ENCODE assay signal across 14 cellular contexts in the genomic region with DNA sequence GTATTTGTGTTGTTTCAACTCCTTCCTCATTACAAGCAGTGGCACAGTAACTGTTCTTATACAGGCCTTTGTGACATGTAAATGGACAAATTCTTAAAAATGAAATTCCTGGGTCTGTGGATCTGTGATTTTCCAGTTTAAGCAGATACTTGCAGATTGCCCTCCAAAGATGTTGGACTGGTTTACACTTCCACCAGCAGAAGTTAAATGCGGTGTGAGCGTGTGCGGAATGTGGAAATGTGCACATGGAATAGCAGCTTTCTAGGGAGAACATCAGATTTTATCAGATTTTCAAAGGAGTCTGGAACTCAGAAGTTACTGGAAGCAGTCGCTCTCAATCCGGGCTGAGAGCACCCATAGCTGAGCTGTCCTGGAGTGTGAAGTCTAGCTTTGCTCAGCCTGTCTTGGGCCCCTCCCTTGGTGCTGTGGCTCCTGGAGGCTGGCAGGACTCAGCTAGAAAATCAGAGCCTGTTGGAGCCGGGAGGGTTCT.
A peak's percentile ranks its signal among the peaks of the same experiment; 100 is the strongest.
DNase-seq lines count a peak whose midpoint lies in the region; ATAC-seq and TF ChIP-seq lines count a peak whose summit lies in the region.
"Had no signal": no experiment of that assay in that cellular context is flagged by ENCODE, and none has a peak within 500 bp of the region (broad histone marks: within the 10 kb centered on the region; RNA-seq: fewer than 3 reads in every experiment).

No MANE protein-coding gene starts in this region.

- H3K4me1 ChIP-seq in right atrium auricular region (peaks cover 0 to 50% of the 10 kb centered on the region in 2 donors), spleen (peaks cover 0 to 8% (median 2%) of the 10 kb centered on the region in 6 donors)

- H3K27me3 Mint-ChIP-seq in nephron (ENCODE audit: low read depth): no peaks in the 10 kb centered on the region

- H3K36me3 Mint-ChIP-seq in nephron (ENCODE audit: low read depth): no peaks in the 10 kb centered on the region

- H3K4me1 Mint-ChIP-seq in nephron: peaks cover 39% of the 10 kb centered on the region

- 91 to 97% (median 96%) methylated on average over 6 of the region's 6 CpGs for WGBS in spleen, 5 donors

- no peaks in the 10 kb centered on the region for H3K27me3 ChIP-seq in right atrium auricular region
- no peaks in the 10 kb centered on the region for H3K27me3 ChIP-seq in spleen (replicated peaks in 1 of 7)

- peaks cover 15% of the 10 kb centered on the region for H3K36me3 ChIP-seq in right atrium auricular region
- H3K36me3 ChIP-seq in spleen: peaks cover 0 to 60% (median under 1%) of the 10 kb centered on the region in 6 donors

- peak overlapping the region in 2 of 3 experiments; percentile 24 to 31 for H3K27ac Mint-ChIP-seq in nephron
- H3K27ac Mint-ChIP-seq: HFFc6 had no signal

- H3K9me3 Mint-ChIP-seq in nephron: no peaks in the 10 kb centered on the region
- H3K9me3 Mint-ChIP-seq: HFFc6 had no signal

- intact Hi-C loops in left ventricle myocardium superior (cut with micrococcal nuclease) (loop anchor here (5.0 to 10.0 kb wide), 3 partner anchors 63 to 173 kb away; a partner anchor contains a TSS), spleen (cut with DNase I; ENCODE audit: low total_unique reads) (no loop called here)

- H3K27ac ChIP-seq in right atrium auricular region (peak overlapping the region; percentile 83 to 87), spleen (no peak overlapping the region)
- H3K27ac ChIP-seq: C4-2B had no signal

- H3K9me3 ChIP-seq in right atrium auricular region: no peaks in the 10 kb centered on the region
- H3K9me3 ChIP-seq in spleen: no peaks in the 10 kb centered on the region

- no peak for DNase-seq in right atrium auricular region (ENCODE audit: low spot score)
- no peak for DNase-seq in left ventricle myocardium superior
- DNase-seq in spleen: peak; percentile 30
- DNase-seq in NCI-H187 (lab: John Stamatoyannopoulos, UW): no peak
- no peak for DNase-seq in NCI-H524 treated with DMSO at 0.1 percent for 48 hours (lab: John Stamatoyannopoulos, UW)
- no peak for DNase-seq in GM19238 (ENCODE audit: insufficient read length, low spot score)
- DNase-seq: GF-D8, HFFc6, KBM-7, MV-4-11, NCI-H2171 treated with DMSO at 0.1 percent for 48 hours, NCI-H748 treated with DMSO at 0.1 percent for 48 hours had no signal

- no peak for ATAC-seq in left ventricle myocardium superior

- no peak overlapping the region for H3K4me3 ChIP-seq in right atrium auricular region
- no peak overlapping the region for H3K4me3 ChIP-seq in spleen

- TF ChIP-seq CTCF in right atrium auricular region (IDR thresholded peaks at IDR 0.05) (no peak), nephron (IDR thresholded peaks at IDR 0.05; ENCODE audit: unreplicated experiment in 3 of 3) (no peak), spleen (IDR thresholded peaks at IDR 0.05 in 8 of 11, conservative IDR thresholded peaks at IDR 0.05 in 3 of 11) (no peak)

- H3K4me3 Mint-ChIP-seq in nephron: no peak overlapping the region
- H3K4me3 Mint-ChIP-seq: HFFc6 had no signal

- no peak for TF ChIP-seq POLR2A in spleen (IDR thresholded peaks at IDR 0.05)

Comparison
In these comparisons a context has a peak if more than half of its experiments do, and no peak if none do; other contexts are left out.
1. H3K27ac ChIP-seq: peak in right atrium auricular region (2 of 2); none in spleen (0 of 8).